14 cellular contexts compared by ENCODE assay signal in the genomic region with DNA sequence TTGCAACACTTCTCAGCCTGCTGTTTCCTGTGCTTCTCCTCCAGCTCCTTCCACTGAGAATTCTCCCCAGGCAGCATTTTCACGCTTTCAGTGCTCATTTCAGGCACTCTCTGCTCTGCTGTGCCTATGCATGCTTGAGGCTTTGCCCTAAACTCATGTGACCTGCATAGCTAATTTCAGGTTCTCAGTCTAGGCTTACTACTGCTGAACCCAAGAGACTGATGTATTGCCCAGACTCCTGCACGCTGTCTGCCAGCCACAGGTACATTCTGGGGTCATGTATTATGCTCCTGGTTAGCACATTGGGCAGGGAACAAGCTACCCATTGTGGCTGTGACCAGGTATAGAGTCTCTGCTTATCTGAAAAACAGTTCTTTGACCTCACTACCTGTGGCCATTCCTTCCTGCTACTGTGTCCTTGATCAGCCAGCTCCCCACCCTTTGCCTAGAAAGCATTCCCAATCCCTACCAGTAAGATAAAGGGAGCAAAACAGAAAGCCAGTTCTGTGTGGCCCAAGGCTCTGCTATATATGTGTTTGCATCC. TPM values are rescaled to one million over a fixed set of nuclear protein-coding genes. Genes with fewer than 3 reads are reported as not detected.
DNase-seq lines count a peak whose midpoint lies in the region; ATAC-seq and TF ChIP-seq lines count a peak whose summit lies in the region.
"Had no signal": no experiment of that assay in that cellular context is flagged by ENCODE, and none has a peak within 500 bp of the region (broad histone marks: within the 10 kb centered on the region; RNA-seq: fewer than 3 reads in every experiment).

No MANE protein-coding gene starts in this region.

- peak overlapping the region in 1 of 2 donors; percentile 76 for H3K9ac ChIP-seq in colonic mucosa (ENCODE audit: low read depth in 2 of 2, low read length in 2 of 2)

- intact Hi-C loops in colonic mucosa (cut with DNase I) (no loop called here), stomach (cut with DNase I; ENCODE audit: low total_unique reads) (no loop called here)

- no peak for TF ChIP-seq POLR2A in stomach (IDR thresholded peaks at IDR 0.05)

- no peak for TF ChIP-seq EP300 in stomach (IDR thresholded peaks at IDR 0.05)

- H3K4me1 ChIP-seq in colonic mucosa (no peaks in the 10 kb centered on the region), stomach (peaks cover 4 to 35% (median 13%) of the 10 kb centered on the region in 4 donors)
- H3K4me1 ChIP-seq: esophagus squamous epithelium had no signal

- H3K4me3 ChIP-seq in colonic mucosa = no peak overlapping the region
- H3K4me3 ChIP-seq in stomach = no peak overlapping the region
- H3K4me3 ChIP-seq: esophagus squamous epithelium had no signal

- TF ChIP-seq CTCF in colonic mucosa (IDR thresholded peaks at IDR 0.05) (no peak), stomach (IDR thresholded peaks at IDR 0.05) (no peak)

- no peak for ATAC-seq in left lobe of liver
- no peak for ATAC-seq in GM19328 (IDR thresholded peaks at IDR 0.05; ENCODE audit: unreplicated experiment)
- ATAC-seq in HG03045 (IDR thresholded peaks at IDR 0.05; ENCODE audit: unreplicated experiment) = no peak

- H3K27me3 ChIP-seq in colonic mucosa (no peaks in the 10 kb centered on the region), stomach (no peaks in the 10 kb centered on the region)

- WGBS in stomach, 5 donors = 18 to 50% (median 32%) methylated on average over 2 of the region's 2 CpGs

- H3K36me3 ChIP-seq in colonic mucosa (no peaks in the 10 kb centered on the region), stomach (no peaks in the 10 kb centered on the region)
- H3K36me3 ChIP-seq: esophagus squamous epithelium had no signal

- H3K9me3 ChIP-seq in colonic mucosa (no peaks in the 10 kb centered on the region), stomach (no peaks in the 10 kb centered on the region)
- H3K9me3 ChIP-seq: esophagus squamous epithelium had no signal

- peak; percentile 5 for DNase-seq in NCI-H526 treated with DMSO at 0.1 percent for 48 hours (lab: John Stamatoyannopoulos, UW)
- DNase-seq in colonic mucosa = peak; percentile 68
- peak; percentile 3 for DNase-seq in left kidney (ENCODE audit: low read depth, low spot score)
- peak; percentile 65 for DNase-seq in stomach
- DNase-seq in left lobe of liver (ENCODE audit: low spot score) = no peak
- DNase-seq: activated CD4-positive, CD25-positive, alpha-beta regulatory T cell; activated gamma-delta T cell; aorta; esophagus squamous epithelium; Karpas-422; NCI-H1436 treated with DMSO at 0.1 percent for 48 hours; substantia nigra had no signal

- H3K27ac ChIP-seq in colonic mucosa = peak overlapping the region; percentile 79
- H3K27ac ChIP-seq in stomach = peak overlapping the region; percentile 72 to 90 (median 88)
- H3K27ac ChIP-seq: esophagus squamous epithelium had no signal

RNA-seq across cellular contexts. Expression of a gene that starts 34.7 kb away (rescaled TPM):
- total RNA-seq in colonic mucosa (10 to 100 TPM; 59.2 to 74.2 TPM), stomach (10 to 100 TPM in 4 of 5 donors, 1 to 10 TPM in 1; 2.3 to 33.8 (median 20.1) TPM), left lobe of liver (0.30 TPM)
- 10 to 100 TPM in 1 of 3 donors, 1 to 10 TPM in 2; 3.2 to 27.2 (median 8.0) TPM for polyA plus RNA-seq in stomach
